In genomic region chr4:13920901-13921300, GRCh38 we compare ENCODE assay signal across 11 cellular contexts.
DNase-seq lines count a peak whose midpoint lies in the region; ATAC-seq, FAIRE-seq and TF ChIP-seq lines count a peak whose summit lies in the region.
"Had no signal": no experiment of that assay in that cellular context is flagged by ENCODE, and none has a peak within 500 bp of the region (broad histone marks: within the 10 kb centered on the region; RNA-seq: fewer than 3 reads in every experiment).

No MANE protein-coding gene starts in this region.

- H3K9me2 ChIP-seq in MM.1S (replicated peaks; ENCODE audit: insufficient read depth, low read length), result no peaks in the 10 kb centered on the region

- H2AFZ ChIP-seq in MM.1S (ENCODE audit: low read length) (no peak overlapping the region), H1 (ENCODE audit: low read length) (peak overlapping the region; percentile 17; the same call in 1 of the 2 replicates)

- no peak overlapping the region for H2BK20ac ChIP-seq in H1 (ENCODE audit: low read length)

- H3K23me2 ChIP-seq in H1 (ENCODE audit: low read depth, low read length), result no peaks in the 10 kb centered on the region

- peak; percentile 58 for ATAC-seq in lung (ENCODE audit: insufficient read depth, low FRiP score)
- ATAC-seq in GM21360 (IDR thresholded peaks at IDR 0.05; ENCODE audit: unreplicated experiment), result no peak
- ATAC-seq in HG03565 (IDR thresholded peaks at IDR 0.05; ENCODE audit: unreplicated experiment), result no peak

- H2BK5ac ChIP-seq in H1 (ENCODE audit: low read depth, low read length), result no peak overlapping the region

- H3K4me2 ChIP-seq in MM.1S (ENCODE audit: low read depth, low read length) (no peak overlapping the region), H1 (ENCODE audit: insufficient read depth in 1 of 2, low read depth in 2 of 2, low read length in 2 of 2) (no peak overlapping the region)

- H3K9me3 ChIP-seq in MM.1S (replicated peaks; ENCODE audit: insufficient read depth, low read length), result no peaks in the 10 kb centered on the region
- no peaks in the 10 kb centered on the region for H3K9me3 ChIP-seq in H1 (ENCODE audit: insufficient read depth in 2 of 2, low read depth in 1 of 2, low read length in 1 of 2)
- no peaks in the 10 kb centered on the region for H3K9me3 ChIP-seq in lung (ENCODE audit: control insufficient read depth in 2 of 2, insufficient read depth in 1 of 2, low read length in 1 of 2)

- no peak for TF ChIP-seq CTCF in MM.1S (IDR thresholded peaks at IDR 0.05; ENCODE audit: low read length)
- TF ChIP-seq CTCF in H1 (IDR thresholded peaks at IDR 0.05; ENCODE audit: control extremely low read depth in 1 of 3, insufficient read depth in 1 of 3, low read depth in 1 of 3, low read length in 3 of 3), result no peak
- no peak for TF ChIP-seq CTCF in lung (IDR thresholded peaks at IDR 0.05; ENCODE audit: control extremely low read depth, extremely low read depth)

- H4K20me1 ChIP-seq in MM.1S (ENCODE audit: insufficient read depth, low read length) (no peaks in the 10 kb centered on the region), H1 (replicated peaks in 1 of 2; ENCODE audit: control insufficient read depth in 1 of 2, insufficient read depth in 2 of 2, low read length in 2 of 2) (no peaks in the 10 kb centered on the region)

- H3F3A ChIP-seq in MM.1S (ENCODE audit: insufficient read depth, low read length), result peaks cover 27% of the 10 kb centered on the region

- H2BK15ac ChIP-seq in H1 (ENCODE audit: low read length), result no peak overlapping the region

- TF ChIP-seq RAD21 in H1 (IDR thresholded peaks at IDR 0.05 in 1 of 2, conservative IDR thresholded peaks at IDR 0.05 in 1 of 2; ENCODE audit: low read depth in 2 of 2, low read length in 2 of 2), result no peak

- no peak overlapping the region for H3K23ac ChIP-seq in H1 (ENCODE audit: insufficient read length)

- H3K36me3 ChIP-seq in MM.1S (replicated peaks; ENCODE audit: insufficient read depth, low read length) (no peaks in the 10 kb centered on the region), H1 (ENCODE audit: control insufficient read depth in 2 of 4, insufficient read depth in 4 of 4, low read length in 3 of 4) (no peaks in the 10 kb centered on the region), lung (ENCODE audit: control insufficient read depth in 2 of 2, insufficient read depth in 2 of 2, low read length in 2 of 2) (no peaks in the 10 kb centered on the region)

- H3K4ac ChIP-seq in H1 (replicated peaks; ENCODE audit: insufficient read length, low read depth, low read length), result no peak overlapping the region

- no peak overlapping the region for H3K4me3 ChIP-seq in MM.1S (ENCODE audit: low read length)
- no peak overlapping the region for H3K4me3 ChIP-seq in H1 (ENCODE audit: extremely low read depth in 1 of 4, insufficient read depth in 2 of 4, low read depth in 3 of 4, low read length in 4 of 4)
- H3K4me3 ChIP-seq in lung, result no peak overlapping the region

- no peak overlapping the region for H2AK5ac ChIP-seq in H1 (ENCODE audit: low read depth, low read length)

- H4K91ac ChIP-seq in H1 (replicated peaks; ENCODE audit: insufficient read length, low read length), result no peak overlapping the region

- H2BK12ac ChIP-seq in H1 (ENCODE audit: low read depth, low read length), result no peak overlapping the region

- no peak overlapping the region for H2BK120ac ChIP-seq in H1 (replicated peaks; ENCODE audit: low read depth, low read length)

- H3K9ac ChIP-seq in MM.1S (ENCODE audit: low read length) (no peak overlapping the region), H1 (replicated peaks in 1 of 4; ENCODE audit: extremely low read depth in 1 of 4, low read depth in 3 of 4, low read length in 3 of 4) (no peak overlapping the region)

- no peaks in the 10 kb centered on the region for H3K27me3 ChIP-seq in MM.1S (replicated peaks; ENCODE audit: insufficient read depth, low read length)
- no peaks in the 10 kb centered on the region for H3K27me3 ChIP-seq in H1 (replicated peaks in 1 of 4; ENCODE audit: control insufficient read depth in 3 of 4, extremely low read depth in 1 of 4, insufficient read depth in 3 of 4, low read length in 3 of 4)
- H3K27me3 ChIP-seq in lung (ENCODE audit: control insufficient read depth, insufficient read depth), result no peaks in the 10 kb centered on the region

- DNase-seq in AG08395 (ENCODE audit: low spot score) (peak; percentile 94), MM.1S (no peak), H1 (ENCODE audit: low read depth in 1 of 2, low spot score in 2 of 2) (peak in 1 of 2 experiments; percentile 54), lung (ENCODE audit: low spot score) (no peak), NCI-H524 (lab: John Stamatoyannopoulos, UW) (no peak)
- DNase-seq in stimulated activated CD4-positive, alpha-beta T cell treated with anti-CD3 and anti-CD28 coated beads, Interleukin-4, amount 100 ng/mL, for 24 hours, result no peak
- DNase-seq: CD8-positive, alpha-beta memory T cell; NCI-H2029; stimulated activated CD4-positive, alpha-beta T cell treated with anti-CD3 and anti-CD28 coated beads, Interleukin-2, amount 100 ng/mL, for 48 hours had no signal

- H3K18ac ChIP-seq in H1 (ENCODE audit: extremely low read depth, low read length), result no peak overlapping the region

- H3K56ac ChIP-seq in H1 (replicated peaks; ENCODE audit: insufficient read length, low read depth, low read length), result no peak overlapping the region

- H3K79me2 ChIP-seq in MM.1S (ENCODE audit: low read length) (no peaks in the 10 kb centered on the region), H1 (ENCODE audit: control insufficient read depth in 1 of 2, insufficient read depth in 2 of 2, low read length in 2 of 2) (no peaks in the 10 kb centered on the region)

- POLR2A ChIA-PET in H1 (lab: Charles Lee; ENCODE audit: partially characterized antibody), result no interaction called here

- H4K5ac ChIP-seq in H1 (ENCODE audit: insufficient read length, low read depth, low read length), result no peak overlapping the region

- H3K27ac ChIP-seq in MM.1S (ENCODE audit: low read length) (peak overlapping the region; percentile 97; the same call in 1 of the 2 replicates), H1 (ENCODE audit: low read depth, low read length) (no peak overlapping the region), lung (ENCODE audit: low read depth in 1 of 2, low read length in 1 of 2) (no peak overlapping the region)

- FAIRE-seq in H1 (lab: Jason Lieb, UNC), result no peak

- no peak for TF ChIP-seq EP300 in H1 (IDR thresholded peaks at IDR 0.05; ENCODE audit: borderline replicate concordance in 1 of 2, low read depth in 2 of 2, low read length in 2 of 2)

- peaks cover 41% of the 10 kb centered on the region for H3K4me1 ChIP-seq in MM.1S (ENCODE audit: low read length)
- peaks cover 0 to 7% (median 3%) of the 10 kb centered on the region in 4 experiments; a peak in 4 of 7 replicates for H3K4me1 ChIP-seq in H1 (replicated peaks in 1 of 4; ENCODE audit: control insufficient read depth in 3 of 4, insufficient read depth in 4 of 4, low read length in 3 of 4)
- peaks cover 0 to 2% of the 10 kb centered on the region in 2 donors for H3K4me1 ChIP-seq in lung (ENCODE audit: control insufficient read depth in 2 of 2, insufficient read depth in 2 of 2, low read length in 2 of 2)

- no peak overlapping the region for H4K8ac ChIP-seq in H1 (ENCODE audit: extremely low read depth, insufficient read depth, low read length)

- H3K79me1 ChIP-seq in H1 (ENCODE audit: low read depth, low read length), result no peaks in the 10 kb centered on the region

- no peak for TF ChIP-seq POLR2A in H1 (IDR thresholded peaks at IDR 0.05; ENCODE audit: control extremely low read depth in 1 of 2, low read depth in 2 of 2, low read length in 2 of 2)

- no peak overlapping the region for H3K14ac ChIP-seq in H1 (ENCODE audit: insufficient read length)

- 74% methylated on average over 3 of the region's 3 CpGs; no CpG with 5 or more reads in 1 of the 2 experiments for WGBS in H1 (ENCODE audit: extremely low coverage in 1 of 2, insufficient coverage in 1 of 2, insufficient read length in 1 of 2, insufficient replicate concordance in 2 of 2, low coverage in 1 of 2, low lambda C conversion rate in 2 of 2, missing lambda C conversion rate in 1 of 2), 2 experiments
- 38 to 50% methylated on average over 3 of the region's 3 CpGs for WGBS in lung, 2 donors

- CTCF ChIA-PET in H1 (lab: Charles Lee; ENCODE audit: partially characterized antibody), result interaction anchor here (0.7 to 0.9 kb wide), 2 partner anchors 13 to 29 kb away, joined by 3 read pairs; no protein-coding TSS in a partner anchor

TF ChIP-seq in H1, 55 proteins besides CTCF, POLR2A, EP300 and RAD21:
- TF ChIP-seq POLR2AphosphoS5 (IDR thresholded peaks at IDR 0.05; ENCODE audit: low read depth, low read length), result no peak
- peak; percentile 97 for TF ChIP-seq BACH1 (IDR thresholded peaks at IDR 0.05; ENCODE audit: low read length)
- no peak for TF ChIP-seq GABPA (IDR thresholded peaks at IDR 0.05; ENCODE audit: borderline replicate concordance, insufficient read depth, low read length)
- TF ChIP-seq KDM1A (IDR thresholded peaks at IDR 0.05; ENCODE audit: borderline replicate concordance, low read length), result no peak
- no peak for TF ChIP-seq GTF2F1 (IDR thresholded peaks at IDR 0.05; ENCODE audit: borderline replicate concordance, low read depth, low read length)
- TF ChIP-seq MAFK (IDR thresholded peaks at IDR 0.05; ENCODE audit: low read depth, low read length), result peak; percentile 80; the same call in 1 of the 2 replicates
- no peak for TF ChIP-seq TBP (IDR thresholded peaks at IDR 0.05; ENCODE audit: low read depth, low read length)
- no peak for TF ChIP-seq SAP30 (IDR thresholded peaks at IDR 0.05; ENCODE audit: insufficient read depth, insufficient replicate concordance, low read length)
